Comparison of ENCODE assay signal across 8 cellular contexts in the genomic region with DNA sequence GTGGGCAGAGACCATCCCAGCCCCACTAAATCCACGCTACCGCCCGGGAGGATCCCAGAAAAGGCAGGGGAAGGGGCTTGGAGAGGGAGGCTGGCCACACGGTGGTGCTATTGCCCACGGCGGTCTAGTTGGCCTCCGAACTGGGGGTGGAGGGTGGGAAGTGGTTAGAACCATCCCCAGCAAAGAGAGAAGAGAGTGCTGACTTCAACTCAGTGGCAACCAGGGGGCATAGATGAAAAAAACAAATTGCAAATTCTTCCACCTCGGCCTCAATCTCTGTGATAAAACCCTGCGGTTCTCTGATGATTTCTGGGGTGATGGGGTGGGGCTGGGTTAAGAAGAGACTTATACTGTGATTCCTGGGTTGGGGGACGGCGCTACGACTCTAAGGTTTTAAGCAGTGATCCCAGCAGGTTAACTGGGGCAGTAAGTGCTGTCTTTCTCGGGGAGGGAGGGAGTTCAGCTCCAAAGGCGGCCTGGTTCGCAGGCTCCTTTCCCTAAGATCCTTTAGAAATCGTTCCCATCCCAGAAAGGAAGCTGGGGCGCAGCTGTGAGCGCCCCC.
DNase-seq lines count a peak whose midpoint lies in the region; ATAC-seq and TF ChIP-seq lines count a peak whose summit lies in the region.

No MANE protein-coding gene starts in this region.

- no peaks in the 10 kb centered on the region for H3K36me3 Mint-ChIP-seq in CD14-positive monocyte

- no peaks in the 10 kb centered on the region for H3K9me3 Mint-ChIP-seq in CD14-positive monocyte

- peaks cover 0 to 4% (median 0%) of the 10 kb centered on the region in 3 donors for H3K27me3 Mint-ChIP-seq in CD14-positive monocyte (ENCODE audit: low read depth in 3 of 3)

- peak; percentile 43 for ATAC-seq in GM21529 (IDR thresholded peaks at IDR 0.05; ENCODE audit: unreplicated experiment)
- peak; percentile 80 to 86 (median 80) for ATAC-seq in heart left ventricle

- H3K4me3 ChIP-seq in adrenal gland (peak overlapping the region in 1 of 4 donors; percentile 77), heart left ventricle (peak overlapping the region; percentile 61 to 89 (median 76)), parathyroid adenoma (ENCODE audit: low read depth, low read length) (peak overlapping the region; percentile 39), thymus (ENCODE audit: low read length) (peak overlapping the region; percentile 80)

- H3K4me1 Mint-ChIP-seq in CD14-positive monocyte: peaks cover 30% of the 10 kb centered on the region

- no peaks in the 10 kb centered on the region for H3K27me3 ChIP-seq in adrenal gland
- H3K27me3 ChIP-seq in heart left ventricle: no peaks in the 10 kb centered on the region
- no peaks in the 10 kb centered on the region for H3K27me3 ChIP-seq in parathyroid adenoma (ENCODE audit: control insufficient read depth, insufficient read depth, low read length)
- H3K27me3 ChIP-seq in thymus (ENCODE audit: control insufficient read depth, insufficient read depth): no peaks in the 10 kb centered on the region

- H3K4me1 ChIP-seq in adrenal gland (replicated peaks in 1 of 2): peaks cover 9% of the 10 kb centered on the region in 2 donors
- H3K4me1 ChIP-seq in heart left ventricle: peaks cover 0 to 46% (median 18%) of the 10 kb centered on the region in 12 donors
- H3K4me1 ChIP-seq in parathyroid adenoma: no peaks in the 10 kb centered on the region
- peaks cover 4% of the 10 kb centered on the region for H3K4me1 ChIP-seq in thymus (ENCODE audit: control insufficient read depth, insufficient read depth, low read length)

- DNase-seq in CD14-positive monocyte (ENCODE audit: low spot score) (peak; percentile 79), NCI-H1092 treated with DMSO at 0.1 percent for 48 hours (lab: John Stamatoyannopoulos, UW) (peak; percentile 70), T-helper 1 cell (peak; percentile 64 to 85 (median 68)), adrenal gland (peak; percentile 77 to 90 (median 81)), heart left ventricle (peak; percentile 88 to 93 (median 90))

- peak overlapping the region; percentile 79 to 94 for H3K4me3 Mint-ChIP-seq in CD14-positive monocyte

- H3K9me3 ChIP-seq in adrenal gland (replicated peaks in 1 of 3): no peaks in the 10 kb centered on the region
- no peaks in the 10 kb centered on the region for H3K9me3 ChIP-seq in heart left ventricle
- no peaks in the 10 kb centered on the region for H3K9me3 ChIP-seq in parathyroid adenoma (ENCODE audit: control insufficient read depth, low read length)
- no peaks in the 10 kb centered on the region for H3K9me3 ChIP-seq in thymus (ENCODE audit: control insufficient read depth)

- H3K9ac ChIP-seq in parathyroid adenoma: no peak overlapping the region

- H2AFZ ChIP-seq in parathyroid adenoma: peak overlapping the region; percentile 82

- TF ChIP-seq POLR2A in adrenal gland (IDR thresholded peaks at IDR 0.05) (no peak), heart left ventricle (IDR thresholded peaks at IDR 0.05) (no peak)

- peak overlapping the region in 4 of 7 donors; percentile 13 to 84 (median 22) for H3K27ac Mint-ChIP-seq in CD14-positive monocyte

- intact Hi-C loops in CD14-positive monocyte (cut with micrococcal nuclease) (loop anchor here (2.0 to 10.0 kb wide), 3 partner anchors 299 to 1025 kb away; no protein-coding TSS in a partner anchor), adrenal gland (cut with DNase I) (no loop called here), heart left ventricle (cut with DNase I) (loop anchor here (1.0 to 10.0 kb wide), 26 partner anchors 71 to 1028 kb away; a partner anchor contains a TSS)

- H3K27ac ChIP-seq in adrenal gland (peak overlapping the region in 4 of 5 donors; percentile 46 to 95 (median 78)), heart left ventricle (peak overlapping the region; percentile 91 to 99 (median 98)), parathyroid adenoma (peak overlapping the region; percentile 75), thymus (ENCODE audit: low read depth) (peak overlapping the region; percentile 77)

- H3K36me3 ChIP-seq in adrenal gland (replicated peaks in 1 of 2) (no peaks in the 10 kb centered on the region), heart left ventricle (no peaks in the 10 kb centered on the region), parathyroid adenoma (ENCODE audit: control insufficient read depth, insufficient read depth, low read length) (no peaks in the 10 kb centered on the region), thymus (ENCODE audit: control insufficient read depth, insufficient read depth) (no peaks in the 10 kb centered on the region)

- TF ChIP-seq CTCF in CD14-positive monocyte (IDR thresholded peaks at IDR 0.05): peak; percentile 88
- TF ChIP-seq CTCF in adrenal gland (IDR thresholded peaks at IDR 0.05): peak; percentile 69 to 93 (median 84)
- TF ChIP-seq CTCF in heart left ventricle (IDR thresholded peaks at IDR 0.05): peak; percentile 75 to 89 (median 86)
- peak; percentile 70 for TF ChIP-seq CTCF in parathyroid adenoma (IDR thresholded peaks at IDR 0.05)

- H3K4me2 ChIP-seq in parathyroid adenoma (ENCODE audit: low read length): peak overlapping the region; percentile 88

- no peaks in the 10 kb centered on the region for H3K79me2 ChIP-seq in parathyroid adenoma

- WGBS in adrenal gland, 4 donors: 11 to 20% (median 18%) methylated on average over 18 of the region's 18 CpGs
- WGBS in heart left ventricle, 4 donors: 1 to 3% (median 1%) methylated on average over 17 to 18 of the region's 18 CpGs
- WGBS in thymus: 2% methylated on average over 18 of the region's 18 CpGs

Comparison
In these comparisons a context has a peak if more than half of its experiments do, and no peak if none do; other contexts are left out.
1. intact Hi-C loops: an anchor here in CD14-positive monocyte (2.0 to 10.0 kb wide) and heart left ventricle (1.0 to 10.0 kb wide); none called in adrenal gland.